ENCODE assay signal across 22 cellular contexts in genomic region chr22:45540122-45540521, GRCh38. TPM values are rescaled to one million over a fixed set of nuclear protein-coding genes. Genes with fewer than 3 reads are reported as not detected.
DNase-seq lines count a peak whose midpoint lies in the region; ATAC-seq and TF ChIP-seq lines count a peak whose summit lies in the region.
"Had no signal": no experiment of that assay in that cellular context is flagged by ENCODE, and none has a peak within 500 bp of the region (broad histone marks: within the 10 kb centered on the region; RNA-seq: fewer than 3 reads in every experiment).

No MANE protein-coding gene starts in this region.

- no peak overlapping the region for H3K4me3 ChIP-seq in right cardiac atrium (ENCODE audit: low read length)
- no peak overlapping the region for H3K4me3 ChIP-seq in left ventricle myocardium inferior
- H3K4me3 ChIP-seq in esophagus squamous epithelium: no peak overlapping the region
- H3K4me3 ChIP-seq in prostate gland: no peak overlapping the region
- H3K4me3 ChIP-seq: A549, GM23248 had no signal

- H3K36me3 ChIP-seq in left ventricle myocardium inferior (peaks cover 11% of the 10 kb centered on the region), esophagus squamous epithelium (peaks cover 0 to 43% (median 8%) of the 10 kb centered on the region in 3 donors), prostate gland (no peaks in the 10 kb centered on the region)
- H3K36me3 ChIP-seq: BE2C had no signal

- intact Hi-C loops in right cardiac atrium (cut with DNase I): loop anchor here in 1 of 4 donors (10.0 kb wide), 1 partner anchor 105 kb away; no protein-coding TSS in a partner anchor
- intact Hi-C loops in left ventricle myocardium inferior (cut with micrococcal nuclease): no loop called here
- intact Hi-C loops in esophagus squamous epithelium (cut with DNase I): no loop called here
- intact Hi-C loops in prostate gland (cut with DNase I): no loop called here

- TF ChIP-seq CTCF in left ventricle myocardium inferior (IDR thresholded peaks at IDR 0.05; ENCODE audit: borderline replicate concordance) (no peak), esophagus squamous epithelium (IDR thresholded peaks at IDR 0.05) (no peak), prostate gland (IDR thresholded peaks at IDR 0.05) (no peak)

- DNase-seq in right cardiac atrium: peak in 2 of 3 donors; percentile 14 to 18
- DNase-seq in left ventricle myocardium inferior: no peak
- DNase-seq in esophagus squamous epithelium (lab: John Stamatoyannopoulos, UW): no peak
- no peak for DNase-seq in prostate gland (ENCODE audit: low spot score)
- no peak for DNase-seq in DMS114 treated with DMSO at 0.1 percent for 48 hours (lab: John Stamatoyannopoulos, UW; ENCODE audit: unreplicated experiment)
- no peak for DNase-seq in A172 (ENCODE audit: low spot score)
- DNase-seq: BE2C; CD4-positive, CD25-positive, alpha-beta regulatory T cell; GM23248; H9; HFFc6; NCI-H1105; NCI-H146; NCI-H2029; NCI-H345; NCI-H524; NCI-H82; OCI-M1; SHP77 had no signal

- ATAC-seq in right cardiac atrium: no peak
- no peak for ATAC-seq in GM21619 (IDR thresholded peaks at IDR 0.05; ENCODE audit: unreplicated experiment)
- ATAC-seq: A549 had no signal

- H3K4me1 ChIP-seq in right cardiac atrium (ENCODE audit: control insufficient read depth, insufficient read depth, low read length) (peaks cover 3% of the 10 kb centered on the region), left ventricle myocardium inferior (peaks cover 33% of the 10 kb centered on the region), esophagus squamous epithelium (peaks cover 22 to 63% (median 45%) of the 10 kb centered on the region in 3 donors), prostate gland (replicated peaks) (no peaks in the 10 kb centered on the region)
- H3K4me1 ChIP-seq: A549 had no signal

- 83% methylated on average over 8 of the region's 8 CpGs for WGBS in right cardiac atrium
- WGBS in esophagus squamous epithelium, 2 donors: 78% methylated on average over 8 of the region's 8 CpGs
- WGBS in prostate gland: 81% methylated on average over 8 of the region's 8 CpGs

- TF ChIP-seq POLR2A in esophagus squamous epithelium (IDR thresholded peaks at IDR 0.05) (no peak), prostate gland (IDR thresholded peaks at IDR 0.05) (no peak)

- H3K9me3 ChIP-seq in right cardiac atrium (ENCODE audit: control insufficient read depth, low read length): no peaks in the 10 kb centered on the region
- H3K9me3 ChIP-seq in left ventricle myocardium inferior (replicated peaks): no peaks in the 10 kb centered on the region
- H3K9me3 ChIP-seq in esophagus squamous epithelium: no peaks in the 10 kb centered on the region
- no peaks in the 10 kb centered on the region for H3K9me3 ChIP-seq in prostate gland
- H3K9me3 ChIP-seq: A549, BE2C had no signal

- H3K27ac ChIP-seq in right cardiac atrium (ENCODE audit: low read length) (no peak overlapping the region), left ventricle myocardium inferior (replicated peaks) (no peak overlapping the region), esophagus squamous epithelium (peak overlapping the region in 3 of 4 donors; percentile 34 to 92 (median 89)), prostate gland (peak overlapping the region; percentile 7 to 67)
- H3K27ac ChIP-seq: A549, GM23248, KMS-11 had no signal

- H3K27me3 ChIP-seq in right cardiac atrium (ENCODE audit: control insufficient read depth, insufficient read depth) (no peaks in the 10 kb centered on the region), left ventricle myocardium inferior (ENCODE audit: low read depth) (peaks cover 5% of the 10 kb centered on the region), esophagus squamous epithelium (no peaks in the 10 kb centered on the region), prostate gland (replicated peaks; ENCODE audit: insufficient read depth) (no peaks in the 10 kb centered on the region)
- H3K27me3 ChIP-seq: BE2C had no signal

RNA-seq across cellular contexts. Expression of gene FBLN1, which starts 37.4 kb away (rescaled TPM):
- total RNA-seq in right cardiac atrium (100 to 1,000 TPM; 286 to 456 (median 397) TPM), left ventricle myocardium inferior (82.8 TPM), esophagus squamous epithelium (100 to 1,000 TPM in 2 of 4 donors, 10 to 100 TPM in 2; 33.7 to 546 (median 86.3) TPM), prostate gland (100 to 1,000 TPM; 125 to 144 TPM)
- polyA plus RNA-seq in right cardiac atrium: 228 TPM
- 58.8 and 59.6 TPM in 2 replicates for total RNA-seq in A172 (2014; rRNA removed; shearing (Covaris generic))
- polyA plus RNA-seq: CD4-positive, CD25-positive, alpha-beta regulatory T cell had no signal

Comparison
In these comparisons a context has a peak if more than half of its experiments do, and no peak if none do; other contexts are left out.
1. DNase-seq: peak in right cardiac atrium (2 of 3); none in left ventricle myocardium inferior (single experiment), esophagus squamous epithelium (single experiment), prostate gland (single experiment), DMS114 treated with DMSO at 0.1 percent for 48 hours (single experiment) and A172 (single experiment).
2. H3K27ac ChIP-seq: peak in esophagus squamous epithelium (3 of 4) and prostate gland (2 of 2); none in right cardiac atrium (single experiment) and left ventricle myocardium inferior (single experiment).